1 cellular context compared by ENCODE assay signal in genomic region chr10:68087338-68088029, GRCh38.
TF ChIP-seq lines count a peak whose summit lies in the region.

No MANE protein-coding gene starts in this region.

TF ChIP-seq in IMR-90, 13 proteins besides CTCF, POLR2A, EP300 and RAD21:
- TF ChIP-seq FOS (IDR thresholded peaks at IDR 0.05; ENCODE audit: low read depth, low read length) (no peak), RFX5 (IDR thresholded peaks at IDR 0.05; ENCODE audit: low read depth, low read length) (no peak), NFE2L2 (IDR thresholded peaks at IDR 0.05; ENCODE audit: low read depth, low read length) (no peak), MXI1 (IDR thresholded peaks at IDR 0.05; ENCODE audit: borderline replicate concordance, low read depth, low read length) (no peak), RCOR1 (IDR thresholded peaks at IDR 0.05; ENCODE audit: insufficient replicate concordance, low read length) (no peak), ELK1 (IDR thresholded peaks at IDR 0.05; ENCODE audit: borderline replicate concordance, low read depth, low read length) (no peak), MAZ (IDR thresholded peaks at IDR 0.05; ENCODE audit: borderline replicate concordance, low read depth, low read length) (no peak)
TF ChIP-seq in IMR-90: peak in this region for 0.
